In genomic region chr12:49059063-49059384, GRCh38 we compare ENCODE assay signal across 8 cellular contexts. TPM values are rescaled to one million over a fixed set of nuclear protein-coding genes. Genes with fewer than 3 reads are reported as not detected.
DNase-seq lines count a peak whose midpoint lies in the region; FAIRE-seq and TF ChIP-seq lines count a peak whose summit lies in the region.

No MANE protein-coding gene starts in this region.

- CTCF ChIA-PET in A673 (lab: Charles Lee), result interaction anchor here (0.6 kb wide), 1 partner anchor 458 kb away, joined by 3 read pairs; no protein-coding TSS in a partner anchor

- TF ChIP-seq CTCF in A673 (conservative IDR thresholded peaks at IDR 0.05; ENCODE audit: low read depth, low read length) (no peak), bronchial epithelial cell (IDR thresholded peaks at IDR 0.05; ENCODE audit: insufficient read depth, low read length, severe bottlenecking) (no peak)

- POLR2A ChIA-PET in A673 (lab: Charles Lee; ENCODE audit: low non-redundant PET), result no interaction called here

- H3K27me3 ChIP-seq in A673 (replicated peaks; ENCODE audit: insufficient read depth, low read depth, low read length, poor library complexity) (no peaks in the 10 kb centered on the region), HUES64 (ENCODE audit: insufficient read depth, low read length) (no peaks in the 10 kb centered on the region), bronchial epithelial cell (ENCODE audit: control insufficient read depth, insufficient read depth, low read length) (no peaks in the 10 kb centered on the region), mucosa of stomach (ENCODE audit: control insufficient read depth, insufficient read depth, low read length) (no peaks in the 10 kb centered on the region)

- FAIRE-seq in bronchial epithelial cell (lab: Jason Lieb, UNC), result no peak

- H3K36me3 ChIP-seq in A673 (ENCODE audit: insufficient read depth, low read length, poor library complexity, severe bottlenecking) (peaks cover 16% of the 10 kb centered on the region), HUES64 (ENCODE audit: insufficient read depth, low read length) (peaks cover 17% of the 10 kb centered on the region), bronchial epithelial cell (ENCODE audit: control insufficient read depth, insufficient read depth, low read length) (peaks cover 11% of the 10 kb centered on the region), mucosa of stomach (ENCODE audit: control insufficient read depth, insufficient read depth, low read length) (peaks cover 5% of the 10 kb centered on the region)

- intact Hi-C loops in A673 (cut with micrococcal nuclease; ENCODE audit: unreplicated experiment), result no loop called here

- peak overlapping the region; percentile 100 for H3K27ac ChIP-seq in A673 (ENCODE audit: low read depth, low read length, poor library complexity, severe bottlenecking)
- H3K27ac ChIP-seq in HUES64 (ENCODE audit: low read depth, low read length), result no peak overlapping the region

- H3K9ac ChIP-seq in HUES64 (ENCODE audit: low read depth, low read length) (peak overlapping the region; percentile 99), mucosa of stomach (ENCODE audit: low read length) (peak overlapping the region; percentile 98)

- H3K4me1 ChIP-seq in A673 (ENCODE audit: insufficient read depth, low read length, poor library complexity, severe bottlenecking) (peaks cover 18% of the 10 kb centered on the region), HUES64 (ENCODE audit: insufficient read depth, low read length) (peaks cover 29% of the 10 kb centered on the region), mucosa of stomach (ENCODE audit: control insufficient read depth, insufficient read depth, low read length) (peaks cover 44% of the 10 kb centered on the region)

- H3K4me3 ChIP-seq in A673 (ENCODE audit: low read depth, low read length, poor library complexity, severe bottlenecking) (peak overlapping the region; percentile 98), HUES64 (ENCODE audit: low read length) (peak overlapping the region; percentile 84), bronchial epithelial cell (ENCODE audit: low read depth, low read length) (peak overlapping the region; percentile 86), mucosa of stomach (ENCODE audit: low read length) (peak overlapping the region; percentile 63)

- no TSS peak for BruUV-seq in A673 (replicated peaks; lab: Mats Ljungman, UMichigan)

- H3K9me3 ChIP-seq in A673 (ENCODE audit: low read depth, low read length, poor library complexity, severe bottlenecking) (no peaks in the 10 kb centered on the region), HUES64 (ENCODE audit: insufficient read depth, low read depth, low read length) (no peaks in the 10 kb centered on the region), mucosa of stomach (ENCODE audit: control insufficient read depth, low read length) (no peaks in the 10 kb centered on the region)

- no peak for DNase-seq in A673 (ENCODE audit: low spot score)
- no peak for DNase-seq in bronchial epithelial cell (ENCODE audit: low read depth)
- no peak for DNase-seq in islet precursor cell
- no peak for DNase-seq in Ammon's horn (ENCODE audit: low spot score)
- no peak for DNase-seq in NCI-H2107 treated with DMSO at 0.1 percent for 48 hours (lab: John Stamatoyannopoulos, UW; ENCODE audit: unreplicated experiment)
- no peak for DNase-seq in activated CD4-positive, alpha-beta T cell treated with anti-CD3 and anti-CD28 coated beads for 1 hour

- 1% methylated on average over 3 of the region's 3 CpGs for whole genome bisulfite sequencing in HUES64

RNA-seq across cellular contexts. Expression of gene KMT2D, which starts 1.6 kb away (rescaled TPM):
- 121 and 138 TPM in 2 replicates for total RNA-seq in A673 (2021)
- 23.6 TPM for polyA plus RNA-seq in HUES64 (2013, experiment 1 of 2)
- polyA plus RNA-seq in HUES64 (2013, experiment 2 of 2), result 25.5 TPM
- 24.0 and 25.6 TPM in 2 replicates for total RNA-seq in bronchial epithelial cell

RNA-seq across cellular contexts. Expression of gene RHEBL1, which starts 10.8 kb away (rescaled TPM):
- 1.3 and 1.6 TPM in 2 replicates for total RNA-seq in A673 (2021)
- polyA plus RNA-seq in HUES64 (2013, experiment 1 of 2), result 4.0 TPM
- 3.9 TPM for polyA plus RNA-seq in HUES64 (2013, experiment 2 of 2)
- 0.26 and 0.53 TPM in 2 replicates for total RNA-seq in bronchial epithelial cell

RNA-seq across cellular contexts. Expression of gene DHH, which starts 35.6 kb away (rescaled TPM):
- total RNA-seq in A673 (2021) (0.22 and 0.39 TPM in 2 replicates), bronchial epithelial cell (0.13 TPM in 1 of 2 replicates, not detected in the other)
- polyA plus RNA-seq in HUES64 (2013, experiment 1 of 2), result not detected
- polyA plus RNA-seq in HUES64 (2013, experiment 2 of 2), result not detected

RNA-seq across cellular contexts. Expression of gene PRKAG1, which starts 40.4 kb away (rescaled TPM):
- total RNA-seq in A673 (2021), result 50.7 and 59.6 TPM in 2 replicates
- 35.3 TPM for polyA plus RNA-seq in HUES64 (2013, experiment 1 of 2)
- 37.8 TPM for polyA plus RNA-seq in HUES64 (2013, experiment 2 of 2)
- total RNA-seq in bronchial epithelial cell, result 68.6 and 93.7 TPM in 2 replicates

RNA-seq across cellular contexts. Expression of gene LMBR1L, which starts 51.6 kb away (rescaled TPM):
- total RNA-seq in A673 (2021) (47.2 and 55.7 TPM in 2 replicates), bronchial epithelial cell (24.0 and 26.6 TPM in 2 replicates)
- polyA plus RNA-seq in HUES64 (2013, experiment 1 of 2), result 28.1 TPM
- 38.3 TPM for polyA plus RNA-seq in HUES64 (2013, experiment 2 of 2)
